Comparison of ENCODE assay signal across 6 cellular contexts in the genomic region with DNA sequence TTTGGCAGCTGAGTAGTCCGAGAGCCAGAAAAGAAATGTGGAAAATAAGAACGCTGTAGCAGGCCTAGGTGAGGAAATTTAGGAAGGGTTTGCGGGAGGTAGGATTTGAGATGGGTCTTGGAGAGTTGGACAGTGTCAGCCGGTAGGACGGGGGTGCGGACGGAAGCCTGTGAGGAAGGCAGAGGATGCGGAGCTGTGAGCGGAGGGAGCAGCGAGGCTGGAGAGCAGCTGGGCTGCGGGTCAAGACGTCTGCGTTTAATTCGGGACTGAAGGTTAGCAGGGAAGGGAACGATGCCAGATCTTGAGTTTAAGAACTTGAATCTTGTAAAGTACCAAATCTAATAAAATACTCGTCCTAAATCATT. TPM values are rescaled to one million over a fixed set of nuclear protein-coding genes. Genes with fewer than 3 reads are reported as not detected.
DNase-seq lines count a peak whose midpoint lies in the region; ATAC-seq lines count a peak whose summit lies in the region.

No MANE protein-coding gene starts in this region.

- H3K9me3 Mint-ChIP-seq in immature natural killer cell = no peaks in the 10 kb centered on the region

- H3K9ac ChIP-seq in SK-N-MC (ENCODE audit: insufficient read length) = no peak overlapping the region

- H3K4me1 ChIP-seq in ACC112 (ENCODE audit: control insufficient read depth, insufficient read depth, low read length, unreplicated experiment) = peaks cover 11% of the 10 kb centered on the region

- H3K36me3 Mint-ChIP-seq in immature natural killer cell = peaks cover 2 to 13% (median 5%) of the 10 kb centered on the region in 3 donors

- peaks cover 5 to 17% (median 7%) of the 10 kb centered on the region in 3 donors for H3K27me3 Mint-ChIP-seq in immature natural killer cell (ENCODE audit: low read depth in 3 of 3)

- peaks cover 19% of the 10 kb centered on the region for H3K27me3 ChIP-seq in ACC112 (ENCODE audit: insufficient read depth, low read length)

- DNase-seq in SK-N-MC (ENCODE audit: low read depth, low spot score) = no peak
- no peak for DNase-seq in immature natural killer cell
- DNase-seq in DMS79 (lab: John Stamatoyannopoulos, UW) = no peak
- no peak for DNase-seq in medulla oblongata (ENCODE audit: extremely low spot score)

- no peaks in the 10 kb centered on the region for H3K9me3 ChIP-seq in SK-N-MC (ENCODE audit: low read depth, low read length)

- H3K27ac ChIP-seq in ACC112 (ENCODE audit: low read depth, low read length) = no peak overlapping the region
- no peak overlapping the region; the same call in 1 of the 2 replicates for H3K27ac ChIP-seq in SK-N-MC

- H3K79me2 ChIP-seq in ACC112 (ENCODE audit: control insufficient read depth, insufficient read depth, low read length, unreplicated experiment) = no peaks in the 10 kb centered on the region

- H2AFZ ChIP-seq in ACC112 (ENCODE audit: low read length, unreplicated experiment) = no peak overlapping the region

- H3K4me3 ChIP-seq in ACC112 (ENCODE audit: low read depth, low read length) (peak overlapping the region; percentile 69), SK-N-MC (peak overlapping the region; percentile 85)

- peak overlapping the region; percentile 65 to 82 (median 75) for H3K4me3 Mint-ChIP-seq in immature natural killer cell

- H3K4me1 Mint-ChIP-seq in immature natural killer cell = peaks cover 13 to 23% of the 10 kb centered on the region in 2 donors

- H3K27ac Mint-ChIP-seq in immature natural killer cell = peak overlapping the region; percentile 41 to 84 (median 82)

- H3K36me3 ChIP-seq in ACC112 (ENCODE audit: insufficient read depth, low read length) (0 out of 2 replicates have a peak, but pooled peaks cover 4% of the 10 kb centered on the region), SK-N-MC (ENCODE audit: insufficient read depth, low read length) (peaks cover 30% of the 10 kb centered on the region)

- no peak for ATAC-seq in GM21515 (IDR thresholded peaks at IDR 0.05; ENCODE audit: unreplicated experiment)

RNA-seq across cellular contexts. Expression of gene TIGD3, which starts 0.7 kb away (rescaled TPM):
- 1 to 10 TPM in 1 of 3 donors, under 1 TPM in 2; 0.90 to 1.2 (median 0.90) TPM for polyA plus RNA-seq in immature natural killer cell

RNA-seq across cellular contexts. Expression of gene DPF2, which starts 20.2 kb away (rescaled TPM):
- polyA plus RNA-seq in immature natural killer cell = 10 to 100 TPM; 44.9 to 63.5 (median 53.9) TPM

RNA-seq across cellular contexts. Expression of gene SLC25A45, which starts 28.6 kb away (rescaled TPM):
- 10 to 100 TPM in 2 of 3 donors, 1 to 10 TPM in 1; 4.5 to 16.0 (median 10.3) TPM for polyA plus RNA-seq in immature natural killer cell

RNA-seq across cellular contexts. Expression of gene FRMD8, which starts 32.6 kb away (rescaled TPM):
- polyA plus RNA-seq in immature natural killer cell = 10 to 100 TPM; 62.8 to 73.5 (median 63.4) TPM

RNA-seq across cellular contexts. Expression of gene CDC42EP2, which starts 39.2 kb away (rescaled TPM):
- polyA plus RNA-seq in immature natural killer cell = not detected
